In the genomic region with DNA sequence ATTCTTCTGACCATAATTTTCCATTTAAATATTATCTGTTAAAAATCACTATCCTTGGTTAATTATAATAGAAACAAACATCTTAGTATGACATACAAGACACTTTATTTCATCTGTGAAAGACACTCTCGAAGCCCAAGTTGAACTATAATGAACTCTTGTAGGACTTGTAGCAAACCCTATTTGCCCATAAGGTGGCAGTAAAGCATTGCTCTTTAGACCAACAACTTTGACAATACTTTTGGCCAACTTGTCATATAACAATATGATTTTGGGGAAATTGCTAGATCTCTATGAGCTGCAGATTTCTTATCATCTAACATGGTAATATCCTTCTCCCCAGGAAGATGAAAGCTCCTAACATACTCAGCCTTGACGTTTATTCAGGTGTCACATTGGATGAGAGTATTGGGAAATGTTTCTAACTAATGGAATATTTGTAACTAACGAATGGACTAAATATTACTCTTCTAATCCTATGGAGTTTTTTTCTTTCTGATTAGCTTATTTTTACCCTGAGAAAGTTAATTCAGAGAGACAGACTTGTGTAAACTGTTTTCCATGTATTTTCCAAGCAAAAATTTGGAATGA, we compare ENCODE assay signal across 8 cellular contexts. TPM values are rescaled to one million over a fixed set of nuclear protein-coding genes. Genes with fewer than 3 reads are reported as not detected.
DNase-seq lines count a peak whose midpoint lies in the region; ATAC-seq and TF ChIP-seq lines count a peak whose summit lies in the region.

No MANE protein-coding gene starts in this region.

- H3K4me1 Mint-ChIP-seq in type B pancreatic cell (ENCODE audit: unreplicated experiment) = no peaks in the 10 kb centered on the region

- no peak overlapping the region for H3K4me3 Mint-ChIP-seq in type B pancreatic cell

- no peaks in the 10 kb centered on the region for H3K9me3 Mint-ChIP-seq in type B pancreatic cell

- no peak overlapping the region for H3K4me3 ChIP-seq in cardiac fibroblast (replicated peaks in 1 of 2; ENCODE audit: low read depth in 2 of 2, low read length in 2 of 2)

- no peaks in the 10 kb centered on the region for H3K36me3 Mint-ChIP-seq in type B pancreatic cell

- DNase-seq in AG08395 (ENCODE audit: low spot score) (peak; percentile 3), NCI-H774 (lab: John Stamatoyannopoulos, UW) (peak; percentile 51), cardiac fibroblast (ENCODE audit: low read depth in 2 of 2) (peak; percentile 79 to 83), left kidney (ENCODE audit: low read depth, low spot score) (peak; percentile 61), type B pancreatic cell (ENCODE audit: extremely low spot score, unreplicated experiment) (no peak), mesenteric fat pad (ENCODE audit: low spot score) (no peak)

- H3K27me3 Mint-ChIP-seq in type B pancreatic cell = peaks cover 6% of the 10 kb centered on the region

- ATAC-seq in GM18499 (IDR thresholded peaks at IDR 0.05; ENCODE audit: insufficient read depth, unreplicated experiment) (peak; percentile 70), HG03342 (IDR thresholded peaks at IDR 0.05; ENCODE audit: unreplicated experiment) (peak; percentile 92)

- no peak overlapping the region for H3K27ac Mint-ChIP-seq in type B pancreatic cell

- peak; percentile 69 for TF ChIP-seq CTCF in cardiac fibroblast (IDR thresholded peaks at IDR 0.05; ENCODE audit: low read depth, low read length)
- peak; percentile 86 for TF ChIP-seq CTCF in type B pancreatic cell (conservative IDR thresholded peaks at IDR 0.05)

RNA-seq across cellular contexts. Expression of a gene that starts 11.0 kb away (rescaled TPM):
- total RNA-seq in type B pancreatic cell (ENCODE audit: low replicate concordance) = not detected in 2 replicates
- not detected for total RNA-seq in mesenteric fat pad

RNA-seq across cellular contexts. Expression of a gene that starts 23.5 kb away (rescaled TPM):
- total RNA-seq in type B pancreatic cell (ENCODE audit: low replicate concordance) (not detected in 2 replicates), mesenteric fat pad (not detected)

RNA-seq across cellular contexts. Expression of a gene that starts 59.0 kb away (rescaled TPM):
- total RNA-seq in type B pancreatic cell (ENCODE audit: low replicate concordance) = not detected in 2 replicates
- not detected for total RNA-seq in mesenteric fat pad

Comparison
In these comparisons a context has a peak if more than half of its experiments do, and no peak if none do; other contexts are left out.
1. DNase-seq: peak in AG08395 (single experiment), NCI-H774 (single experiment), cardiac fibroblast (2 of 2) and left kidney (single experiment); none in type B pancreatic cell (single experiment) and mesenteric fat pad (single experiment).